Comparison of ENCODE assay signal across 1 cellular context in genomic region chr4:808860-809570, GRCh38.
A peak's percentile ranks its signal among the peaks of the same experiment; 100 is the strongest.
TF ChIP-seq lines count a peak whose summit lies in the region.

No MANE protein-coding gene starts in this region.

TF ChIP-seq in K562, 482 proteins besides CTCF, POLR2A, EP300 and RAD21 (continued from another document):
- 0 out of 4 replicates have a peak, but pooled peaks of 1 of the 2 experiments have one; percentile 11 for TF ChIP-seq NRF1 (conservative IDR thresholded peaks at IDR 0.05 in 1 of 2, IDR thresholded peaks at IDR 0.05 in 1 of 2)
- 0 out of 2 replicates have a peak, but pooled peaks have one; percentile 17 for TF ChIP-seq EGR1 (conservative IDR thresholded peaks at IDR 0.05)
- no peak for TF ChIP-seq SAFB2 (IDR thresholded peaks at IDR 0.05; ENCODE audit: borderline replicate concordance, low read depth, low read length, severe bottlenecking)
- TF ChIP-seq MAFF (IDR thresholded peaks at IDR 0.05; ENCODE audit: low read length): no peak
